In genomic region chr18:6489977-6490376, GRCh38 we compare ENCODE assay signal across 23 cellular contexts.
"Had no signal": no experiment of that assay in that cellular context is flagged by ENCODE, and none has a peak within 500 bp of the region (broad histone marks: within the 10 kb centered on the region; RNA-seq: fewer than 3 reads in every experiment).

No MANE protein-coding gene starts in this region.

- DNase-seq: cortex of kidney; effector CD8-positive, alpha-beta T cell; effector memory CD8-positive, alpha-beta T cell; endodermal cell; erythroblast; esophagus squamous epithelium; foreskin fibroblast; foreskin melanocyte; gastrocnemius medialis; glutamatergic neuron; head of caudate nucleus; heart right ventricle; hippocampal formation; left cardiac atrium; left lung; left ventricle myocardium superior; lower lobe of right lung; mesenchymal stem cell; naive thymus-derived CD4-positive, alpha-beta T cell had no signal

- H3K36me3 ChIP-seq: esophagus squamous epithelium, gastrocnemius medialis, heart right ventricle, left lung, lower lobe of right lung had no signal

- H3K27me3 ChIP-seq: esophagus squamous epithelium, gastrocnemius medialis, left lung had no signal

- ATAC-seq: effector memory CD8-positive, alpha-beta T cell; esophagus mucosa; gastrocnemius medialis; heart right ventricle; left cardiac atrium; left lung; left ventricle myocardium superior; lower lobe of right lung; naive thymus-derived CD4-positive, alpha-beta T cell had no signal

- H3K9me3 ChIP-seq: esophagus squamous epithelium, gastrocnemius medialis, heart right ventricle, left lung, lower lobe of right lung had no signal

- H3K27ac Mint-ChIP-seq: dendritic cell treated with granulocyte-macrophage colony-stimulating factor and Interleukin-4, amounts not matched to agents 40 ng/mL and 50 ng/mL, for 4 days; effector memory CD8-positive, alpha-beta T cell; endodermal cell; mesothelial cell of epicardium; naive thymus-derived CD4-positive, alpha-beta T cell had no signal

- H3K9me3 Mint-ChIP-seq: dendritic cell treated with granulocyte-macrophage colony-stimulating factor and Interleukin-4, amounts not matched to agents 40 ng/mL and 50 ng/mL, for 4 days; endodermal cell; mesothelial cell of epicardium had no signal

- H3K4me1 ChIP-seq: gastrocnemius medialis, heart right ventricle, left lung, lower lobe of right lung had no signal

- H3K27me3 Mint-ChIP-seq: effector memory CD8-positive, alpha-beta T cell had no signal

- H3K36me3 Mint-ChIP-seq: mesothelial cell of epicardium; naive thymus-derived CD4-positive, alpha-beta T cell had no signal

- H3K27ac ChIP-seq: epithelial cell of prostate, esophagus squamous epithelium, gastrocnemius medialis, heart right ventricle, left lung, lower lobe of right lung had no signal

- H3K4me3 ChIP-seq: esophagus squamous epithelium, gastrocnemius medialis, heart right ventricle, left lung, lower lobe of right lung had no signal

- H3K4me1 Mint-ChIP-seq: naive thymus-derived CD4-positive, alpha-beta T cell had no signal

- H3K4me3 Mint-ChIP-seq: dendritic cell treated with granulocyte-macrophage colony-stimulating factor and Interleukin-4, amounts not matched to agents 40 ng/mL and 50 ng/mL, for 4 days; effector memory CD8-positive, alpha-beta T cell; endodermal cell; mesothelial cell of epicardium; naive thymus-derived CD4-positive, alpha-beta T cell had no signal
